12 cellular contexts compared by ENCODE assay signal in the genomic region with DNA sequence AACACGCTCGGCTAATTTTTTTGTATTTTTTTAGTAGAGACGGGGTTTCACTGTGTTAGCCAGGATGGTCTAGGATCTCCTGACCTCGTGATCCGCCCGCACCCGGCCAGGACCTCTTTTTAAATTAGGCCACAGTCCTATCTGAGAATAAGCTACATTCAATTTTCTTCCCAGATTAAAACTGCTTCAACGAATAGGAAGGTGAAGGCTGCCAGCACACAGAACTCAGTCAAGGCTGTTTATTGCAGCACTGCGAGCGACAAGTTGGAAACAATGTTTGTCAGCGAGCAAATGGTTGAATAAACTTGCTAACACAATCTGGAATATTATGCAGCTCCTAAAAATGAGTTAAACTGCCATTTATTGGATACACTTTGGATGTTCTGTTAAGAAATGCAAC. TPM values are rescaled to one million over a fixed set of nuclear protein-coding genes. Genes with fewer than 3 reads are reported as not detected.
A peak's percentile ranks its signal among the peaks of the same experiment; 100 is the strongest.
DNase-seq lines count a peak whose midpoint lies in the region; FAIRE-seq and TF ChIP-seq lines count a peak whose summit lies in the region.
"Had no signal": no experiment of that assay in that cellular context is flagged by ENCODE, and none has a peak within 500 bp of the region (broad histone marks: within the 10 kb centered on the region; RNA-seq: fewer than 3 reads in every experiment).

No MANE protein-coding gene starts in this region.

- H3K27ac Mint-ChIP-seq in T-helper 1 cell treated with Interleukin-12 subunit alpha and Interleukin-12 subunit beta and Interleukin-4 antibody, amounts not matched to agents 30 μg/mL and 1 μg/mL, for 36 hours = peak overlapping the region; percentile 52
- no peak overlapping the region for H3K27ac Mint-ChIP-seq in astrocyte (ENCODE audit: unreplicated experiment)

- H2AFZ ChIP-seq in astrocyte (ENCODE audit: low read depth, low read length) (no peak overlapping the region), osteoblast (ENCODE audit: low read length) (no peak overlapping the region)

- DNase-seq in T-helper 1 cell (no peak), LNCaP clone FGC (ENCODE audit: low read depth) (no peak), astrocyte (ENCODE audit: low read depth) (no peak), osteoblast (ENCODE audit: insufficient read length, low spot score, missing footprints) (peak; percentile 27), erythroblast (lab: John Stamatoyannopoulos, UW) (no peak), G401 (ENCODE audit: low spot score) (no peak), thyroid gland (no peak)
- DNase-seq: 8988T, cerebellar nuclear complex, kidney, NCI-H1694 treated with DMSO at 0.1 percent for 48 hours had no signal

- peaks cover 42% of the 10 kb centered on the region for H3K79me2 ChIP-seq in astrocyte (ENCODE audit: insufficient read depth, low read length)
- H3K79me2 ChIP-seq in osteoblast (ENCODE audit: insufficient read depth, low read length) = peaks cover 50% of the 10 kb centered on the region

- H3K4me1 ChIP-seq in astrocyte (ENCODE audit: insufficient read depth, low read length) (peaks cover 16% of the 10 kb centered on the region), osteoblast (ENCODE audit: insufficient read depth, low read length) (peaks cover 8% of the 10 kb centered on the region), thyroid gland (peaks cover 16 to 18% of the 10 kb centered on the region in 2 donors)

- H3K4me2 ChIP-seq in astrocyte (ENCODE audit: low read length) = no peak overlapping the region
- H3K4me2 ChIP-seq in osteoblast (ENCODE audit: insufficient read depth, low read length) = peak overlapping the region; percentile 89

- peaks cover 55% of the 10 kb centered on the region for H4K20me1 ChIP-seq in astrocyte (ENCODE audit: insufficient read depth, low read length)
- H4K20me1 ChIP-seq in osteoblast (ENCODE audit: insufficient read depth, low read length) = peaks cover 30% of the 10 kb centered on the region

- H3K9me3 Mint-ChIP-seq in T-helper 1 cell treated with Interleukin-12 subunit alpha and Interleukin-12 subunit beta and Interleukin-4 antibody, amounts not matched to agents 30 μg/mL and 1 μg/mL, for 36 hours = no peaks in the 10 kb centered on the region
- no peaks in the 10 kb centered on the region for H3K9me3 Mint-ChIP-seq in astrocyte (ENCODE audit: unreplicated experiment)

- TF ChIP-seq POLR2A in erythroblast (IDR thresholded peaks at IDR 0.05; ENCODE audit: low read length) = no peak
- no peak for TF ChIP-seq POLR2A in thyroid gland (IDR thresholded peaks at IDR 0.05)

- intact Hi-C loops in thyroid gland (cut with DNase I) = loop anchor here (5.0 kb wide), 1 partner anchor 79 kb away; no protein-coding TSS in a partner anchor

- peak overlapping the region; percentile 93; the same call in 1 of the 2 replicates for H3K4me3 ChIP-seq in LNCaP clone FGC (ENCODE audit: low read depth, low read length)
- H3K4me3 ChIP-seq in astrocyte (ENCODE audit: insufficient read depth, low read depth, low read length) = no peak overlapping the region
- no peak overlapping the region for H3K4me3 ChIP-seq in osteoblast (ENCODE audit: insufficient read depth, low read length)
- H3K4me3 ChIP-seq in thyroid gland (replicated peaks in 1 of 3) = no peak overlapping the region

- 95 to 97% methylated on average over 11 of the region's 11 CpGs for WGBS in thyroid gland, 2 donors

- in situ Hi-C loops in G401 (cut with HindIII; ENCODE audit: low sequenced_read_pairs) = no loop called here

- peaks cover 24% of the 10 kb centered on the region for H3K36me3 ChIP-seq in astrocyte (ENCODE audit: insufficient read depth, low read length)
- H3K36me3 ChIP-seq in osteoblast (ENCODE audit: insufficient read depth, low read length) = peaks cover 31% of the 10 kb centered on the region
- peaks cover 23% of the 10 kb centered on the region in 2 donors for H3K36me3 ChIP-seq in thyroid gland

- peaks cover 40% of the 10 kb centered on the region for H3K4me1 Mint-ChIP-seq in T-helper 1 cell treated with Interleukin-12 subunit alpha and Interleukin-12 subunit beta and Interleukin-4 antibody, amounts not matched to agents 30 μg/mL and 1 μg/mL, for 36 hours (ENCODE audit: low read depth)
- peaks cover 3% of the 10 kb centered on the region for H3K4me1 Mint-ChIP-seq in astrocyte (ENCODE audit: low read depth, unreplicated experiment)

- peak overlapping the region; percentile 83 for H3K4me3 Mint-ChIP-seq in T-helper 1 cell treated with Interleukin-12 subunit alpha and Interleukin-12 subunit beta and Interleukin-4 antibody, amounts not matched to agents 30 μg/mL and 1 μg/mL, for 36 hours
- H3K4me3 Mint-ChIP-seq in astrocyte (ENCODE audit: unreplicated experiment) = peak overlapping the region; percentile 94

- TF ChIP-seq CTCF in LNCaP clone FGC (IDR thresholded peaks at IDR 0.05; ENCODE audit: control insufficient read depth, extremely low read depth, insufficient read depth) (no peak), astrocyte (IDR thresholded peaks at IDR 0.05; ENCODE audit: insufficient read depth, low read depth, low read length) (no peak), osteoblast (IDR thresholded peaks at IDR 0.05; ENCODE audit: extremely low read depth, low read depth, low read length) (no peak), thyroid gland (IDR thresholded peaks at IDR 0.05) (no peak)

- no peak overlapping the region for H3K9ac ChIP-seq in astrocyte (ENCODE audit: low read length)

- H3K9me3 ChIP-seq in astrocyte (ENCODE audit: insufficient read depth, low read depth, low read length) = no peaks in the 10 kb centered on the region
- H3K9me3 ChIP-seq in osteoblast (ENCODE audit: low read depth, low read length) = no peaks in the 10 kb centered on the region
- H3K9me3 ChIP-seq in thyroid gland = no peaks in the 10 kb centered on the region

- H3K27ac ChIP-seq in astrocyte (ENCODE audit: low read depth, low read length) (no peak overlapping the region), osteoblast (ENCODE audit: low read depth, low read length) (no peak overlapping the region), thyroid gland (no peak overlapping the region)

- peaks cover 42% of the 10 kb centered on the region for H3K36me3 Mint-ChIP-seq in T-helper 1 cell treated with Interleukin-12 subunit alpha and Interleukin-12 subunit beta and Interleukin-4 antibody, amounts not matched to agents 30 μg/mL and 1 μg/mL, for 36 hours (ENCODE audit: low read depth)
- H3K36me3 Mint-ChIP-seq in astrocyte (ENCODE audit: low read depth, unreplicated experiment) = peaks cover 12% of the 10 kb centered on the region

- FAIRE-seq in astrocyte (lab: Jason Lieb, UNC) = no peak
- FAIRE-seq: kidney had no signal

- peaks cover 3% of the 10 kb centered on the region for H3K27me3 Mint-ChIP-seq in T-helper 1 cell treated with Interleukin-12 subunit alpha and Interleukin-12 subunit beta and Interleukin-4 antibody, amounts not matched to agents 30 μg/mL and 1 μg/mL, for 36 hours (ENCODE audit: low read depth)
- peaks cover 6% of the 10 kb centered on the region for H3K27me3 Mint-ChIP-seq in astrocyte (ENCODE audit: low read depth, unreplicated experiment)

- H3K27me3 ChIP-seq in astrocyte (ENCODE audit: insufficient read depth, low read length) (no peaks in the 10 kb centered on the region), osteoblast (ENCODE audit: insufficient read depth, low read length) (no peaks in the 10 kb centered on the region), thyroid gland (no peaks in the 10 kb centered on the region)

RNA-seq across cellular contexts. Expression of gene GRPEL1, which starts 1.9 kb away (rescaled TPM):
- total RNA-seq in astrocyte = 48.3 and 55.8 TPM in 2 replicates
- 10.3 and 21.0 TPM in 2 replicates for total RNA-seq in osteoblast
- 32.2 and 33.8 TPM in 2 replicates for total RNA-seq in G401 (2014; rRNA removed; shearing (Covaris generic))
- total RNA-seq in thyroid gland = 10 to 100 TPM; 13.4 to 21.9 (median 17.5) TPM

RNA-seq across cellular contexts. Expression of gene TADA2B, which starts 22.8 kb away (rescaled TPM):
- total RNA-seq in astrocyte = 18.0 and 19.8 TPM in 2 replicates
- total RNA-seq in osteoblast = 12.7 and 13.0 TPM in 2 replicates
- total RNA-seq in G401 (2014; rRNA removed; shearing (Covaris generic)) = 9.1 and 19.6 TPM in 2 replicates
- 10 to 100 TPM; 17.9 to 34.1 (median 26.6) TPM for total RNA-seq in thyroid gland
